Comparison of ENCODE assay signal across 12 cellular contexts in the genomic region with DNA sequence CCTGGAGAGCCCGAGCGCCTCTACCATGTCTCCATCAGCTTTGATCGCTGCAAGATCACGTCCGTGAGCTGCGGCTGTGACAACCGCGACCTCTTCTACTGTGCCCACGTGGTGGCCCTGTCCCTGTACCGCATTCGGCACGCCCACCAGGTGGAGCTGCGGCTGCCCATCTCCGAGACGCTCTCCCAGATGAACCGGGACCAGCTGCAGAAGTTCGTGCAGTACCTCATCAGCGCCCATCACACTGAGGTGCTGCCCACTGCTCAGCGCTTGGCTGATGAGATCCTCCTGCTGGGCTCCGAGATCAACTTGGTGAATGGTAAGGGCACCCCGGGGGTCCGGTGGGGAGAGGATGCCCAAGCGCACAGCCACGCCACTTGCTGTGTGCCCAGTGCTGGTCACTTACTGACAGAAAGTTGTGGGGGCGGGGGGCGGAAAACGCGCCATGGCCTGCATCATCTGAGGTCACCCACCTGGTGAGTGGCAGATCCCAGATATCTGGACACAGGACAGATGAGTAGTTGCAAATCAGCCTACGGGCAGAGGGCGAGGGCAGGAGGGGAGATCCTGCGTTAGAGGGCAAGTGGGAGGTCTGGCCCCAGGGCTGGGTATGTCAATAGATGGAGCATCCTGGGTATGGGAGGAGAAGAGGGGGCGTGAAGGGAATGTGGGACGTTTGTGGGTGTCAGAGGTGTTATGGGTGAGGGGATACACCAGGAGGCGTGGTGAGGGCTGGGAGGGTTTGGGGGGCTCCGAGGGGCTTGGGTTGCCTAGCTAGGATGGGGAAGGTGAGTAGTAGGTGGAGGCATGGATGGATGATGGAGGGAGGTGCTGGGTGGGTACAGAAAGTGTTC. TPM values are rescaled to one million over a fixed set of nuclear protein-coding genes. Genes with fewer than 3 reads are reported as not detected.
DNase-seq lines count a peak whose midpoint lies in the region; ATAC-seq and TF ChIP-seq lines count a peak whose summit lies in the region.
"Had no signal": no experiment of that assay in that cellular context is flagged by ENCODE, and none has a peak within 500 bp of the region (broad histone marks: within the 10 kb centered on the region; RNA-seq: fewer than 3 reads in every experiment).

No MANE protein-coding gene starts in this region.

- POLR2A ChIA-PET in activated CD4-positive, alpha-beta memory T cell treated with anti-CD3 and anti-CD28 coated beads, Interleukin-2, amount 10 ng/mL, durations not matched to agents 7 days and 5 days (lab: Charles Lee): no interaction called here

- ATAC-seq in heart left ventricle: peak; percentile 39 to 82 (median 68)

- H3K9me3 ChIP-seq in heart left ventricle (no peaks in the 10 kb centered on the region), sigmoid colon (no peaks in the 10 kb centered on the region)

- H3K27me3 ChIP-seq in heart left ventricle: no peaks in the 10 kb centered on the region
- no peaks in the 10 kb centered on the region for H3K27me3 ChIP-seq in sigmoid colon

- CTCF ChIA-PET in activated CD4-positive, alpha-beta memory T cell treated with anti-CD3 and anti-CD28 coated beads, Interleukin-2, amount 10 ng/mL, durations not matched to agents 7 days and 5 days (lab: Charles Lee): interaction anchor here (1.1 kb wide), 1 partner anchor 57 kb away, joined by 14 read pairs; no protein-coding TSS in a partner anchor

- intact Hi-C loops in heart left ventricle (cut with DNase I): loop anchor here in 2 of 10 donors (1.0 to 5.0 kb wide), 2 partner anchors 57 kb away; no protein-coding TSS in a partner anchor
- intact Hi-C loops in sigmoid colon (cut with DNase I): loop anchor here (2.0 kb wide), 1 partner anchor 58 kb away; no protein-coding TSS in a partner anchor

- H3K27ac Mint-ChIP-seq in activated CD4-positive, alpha-beta memory T cell treated with anti-CD3 and anti-CD28 coated beads, Interleukin-2, amount 10 ng/mL, durations not matched to agents 7 days and 5 days: no peak overlapping the region
- H3K27ac Mint-ChIP-seq: activated naive CD4-positive, alpha-beta T cell treated with anti-CD3 and anti-CD28 coated beads for 36 hours; mesothelial cell of epicardium had no signal

- TF ChIP-seq POLR2A in heart left ventricle (IDR thresholded peaks at IDR 0.05): no peak
- TF ChIP-seq POLR2A in sigmoid colon (IDR thresholded peaks at IDR 0.05): no peak

- H3K27me3 Mint-ChIP-seq in activated CD4-positive, alpha-beta memory T cell treated with anti-CD3 and anti-CD28 coated beads, Interleukin-2, amount 10 ng/mL, durations not matched to agents 7 days and 5 days: no peaks in the 10 kb centered on the region

- H3K36me3 Mint-ChIP-seq in activated CD4-positive, alpha-beta memory T cell treated with anti-CD3 and anti-CD28 coated beads, Interleukin-2, amount 10 ng/mL, durations not matched to agents 7 days and 5 days (ENCODE audit: low read depth): peaks cover 17% of the 10 kb centered on the region

- WGBS in heart left ventricle, 4 donors: 70 to 73% (median 71%) methylated on average over 18 to 35 of the region's 35 CpGs
- WGBS in sigmoid colon, 2 donors: 82 to 83% methylated on average over 35 of the region's 35 CpGs

- DNase-seq in NCI-H146 (lab: John Stamatoyannopoulos, UW) (peak; percentile 12), NCI-H146 treated with DMSO at 0.1 percent for 48 hours (lab: John Stamatoyannopoulos, UW; ENCODE audit: unreplicated experiment) (no peak), heart left ventricle (peak in 2 of 5 donors; percentile 63 to 72), sigmoid colon (peak; percentile 79), OCI-M2 (lab: John Stamatoyannopoulos, UW; ENCODE audit: unreplicated experiment) (no peak), NCI-H1417 (lab: John Stamatoyannopoulos, UW) (no peak)
- no peak for DNase-seq in activated CD4-positive, alpha-beta memory T cell treated with anti-CD3 and anti-CD28 coated beads, Interleukin-2, amount 10 ng/mL, durations not matched to agents 7 days and 5 days
- DNase-seq: activated naive CD4-positive, alpha-beta T cell treated with anti-CD3 and anti-CD28 coated beads for 36 hours; NCI-H2081; stimulated activated CD4-positive, alpha-beta T cell treated with anti-CD3 and anti-CD28 coated beads, Interleukin-2, amount 100 ng/mL, for 48 hours had no signal

- H3K4me1 ChIP-seq in heart left ventricle: peaks cover 0 to 3% (median 0%) of the 10 kb centered on the region in 12 donors
- peaks cover 0 to 6% (median 0%) of the 10 kb centered on the region in 4 donors for H3K4me1 ChIP-seq in sigmoid colon

- no peaks in the 10 kb centered on the region for H3K9me3 Mint-ChIP-seq in activated CD4-positive, alpha-beta memory T cell treated with anti-CD3 and anti-CD28 coated beads, Interleukin-2, amount 10 ng/mL, durations not matched to agents 7 days and 5 days
- H3K9me3 Mint-ChIP-seq: activated naive CD4-positive, alpha-beta T cell treated with anti-CD3 and anti-CD28 coated beads for 36 hours; mesothelial cell of epicardium had no signal

- H3K27ac ChIP-seq in VCaP (no peak overlapping the region), heart left ventricle (no peak overlapping the region), sigmoid colon (no peak overlapping the region)

- TF ChIP-seq EP300 in sigmoid colon (IDR thresholded peaks at IDR 0.05): no peak

- peaks cover 0 to 32% (median 16%) of the 10 kb centered on the region in 9 donors for H3K36me3 ChIP-seq in heart left ventricle
- H3K36me3 ChIP-seq in sigmoid colon: peaks cover 0 to 15% (median 3%) of the 10 kb centered on the region in 4 donors

- H3K4me3 ChIP-seq in heart left ventricle (no peak overlapping the region), sigmoid colon (no peak overlapping the region)

- TF ChIP-seq CTCF in VCaP (conservative IDR thresholded peaks at IDR 0.05): peak; percentile 45
- peak; percentile 16 to 64 (median 48) for TF ChIP-seq CTCF in heart left ventricle (IDR thresholded peaks at IDR 0.05)
- peak; percentile 42 to 56 (median 48) for TF ChIP-seq CTCF in sigmoid colon (IDR thresholded peaks at IDR 0.05)

- H3K4me1 Mint-ChIP-seq in activated CD4-positive, alpha-beta memory T cell treated with anti-CD3 and anti-CD28 coated beads, Interleukin-2, amount 10 ng/mL, durations not matched to agents 7 days and 5 days: no peaks in the 10 kb centered on the region
- H3K4me1 Mint-ChIP-seq: mesothelial cell of epicardium had no signal

- H3K4me3 Mint-ChIP-seq in activated CD4-positive, alpha-beta memory T cell treated with anti-CD3 and anti-CD28 coated beads, Interleukin-2, amount 10 ng/mL, durations not matched to agents 7 days and 5 days: no peak overlapping the region
- H3K4me3 Mint-ChIP-seq: activated naive CD4-positive, alpha-beta T cell treated with anti-CD3 and anti-CD28 coated beads for 36 hours; mesothelial cell of epicardium had no signal

RNA-seq across cellular contexts. Expression of a gene that starts 9.8 kb away (rescaled TPM):
- total RNA-seq in heart left ventricle (10 to 100 TPM in 1 of 9 donors, 1 to 10 TPM in 8; 2.0 to 10.9 (median 3.4) TPM), sigmoid colon (1 to 10 TPM; 2.3 to 4.4 (median 3.3) TPM)
- polyA plus RNA-seq in heart left ventricle (1 to 10 TPM; 1.3 to 2.7 TPM), sigmoid colon (1 to 10 TPM in 2 of 3 donors, under 1 TPM in 1; 0.60 to 3.3 (median 1.4) TPM)
- 10 to 100 TPM; 10.1 to 10.4 TPM for total RNA-seq in activated CD4-positive, alpha-beta memory T cell treated with anti-CD3 and anti-CD28 coated beads, Interleukin-2, amount 10 ng/mL, durations not matched to agents 7 days and 5 days

RNA-seq across cellular contexts. Expression of a gene that starts 30.8 kb away (rescaled TPM):
- 100 to 1,000 TPM in 2 of 9 donors, 10 to 100 TPM in 7; 79.3 to 435 (median 97.5) TPM for total RNA-seq in heart left ventricle
- 100 to 1,000 TPM; 159 to 346 TPM for polyA plus RNA-seq in heart left ventricle
- total RNA-seq in sigmoid colon: 100 to 1,000 TPM; 139 to 229 (median 198) TPM
- polyA plus RNA-seq in sigmoid colon: 100 to 1,000 TPM; 105 to 133 (median 113) TPM
- 10 to 100 TPM; 79.4 to 83.7 TPM for total RNA-seq in activated CD4-positive, alpha-beta memory T cell treated with anti-CD3 and anti-CD28 coated beads, Interleukin-2, amount 10 ng/mL, durations not matched to agents 7 days and 5 days

RNA-seq across cellular contexts. Expression of a gene that starts 40.7 kb away (rescaled TPM):
- 10 to 100 TPM; 12.2 to 36.9 (median 15.6) TPM for total RNA-seq in heart left ventricle
- polyA plus RNA-seq in heart left ventricle: 10 to 100 TPM in 1 of 2 donors, 1 to 10 TPM in 1; 9.0 to 16.6 TPM
- total RNA-seq in sigmoid colon: 10 to 100 TPM; 26.2 to 70.9 (median 41.3) TPM
- polyA plus RNA-seq in sigmoid colon: 10 to 100 TPM in 2 of 3 donors, 1 to 10 TPM in 1; 5.8 to 27.4 (median 12.0) TPM
- 10 to 100 TPM; 22.4 to 22.7 TPM for total RNA-seq in activated CD4-positive, alpha-beta memory T cell treated with anti-CD3 and anti-CD28 coated beads, Interleukin-2, amount 10 ng/mL, durations not matched to agents 7 days and 5 days

Comparison
In these comparisons a context has a peak if more than half of its experiments do, and no peak if none do; other contexts are left out.
1. DNase-seq: peak in NCI-H146 (single experiment) and sigmoid colon (single experiment); none in NCI-H146 treated with DMSO at 0.1 percent for 48 hours (single experiment), OCI-M2 (single experiment), activated CD4-positive, alpha-beta memory T cell treated with anti-CD3 and anti-CD28 coated beads, Interleukin-2, amount 10 ng/mL, durations not matched to agents 7 days and 5 days (single experiment) and NCI-H1417 (0 of 3).
2. Peak in every context shown above with its lines, with median percentiles within 50 percentile points of each other: CTCF ChIP-seq.